Comparison of ENCODE assay signal across 1 cellular context in the genomic region with DNA sequence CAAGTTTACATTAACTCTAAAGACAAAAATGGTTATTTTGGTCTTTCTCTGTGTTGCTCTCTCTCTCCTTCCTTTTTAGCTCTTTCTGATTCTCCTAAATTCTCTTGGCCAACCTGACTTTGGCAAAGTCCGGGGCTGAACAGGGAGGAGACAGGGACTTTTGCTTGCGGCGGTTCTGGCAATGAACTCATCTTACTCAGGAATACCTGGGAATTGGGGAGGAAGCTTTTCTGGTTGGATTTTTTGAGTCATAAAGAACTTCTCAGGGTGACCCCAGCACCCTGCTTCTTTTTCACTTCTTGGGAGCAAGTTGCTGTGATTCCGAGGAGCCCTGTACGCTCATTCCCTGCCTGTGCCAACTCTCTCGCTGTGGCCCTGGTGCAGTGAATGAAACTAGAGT.
TF ChIP-seq lines count a peak whose summit lies in the region.

No MANE protein-coding gene starts in this region.

TF ChIP-seq in SK-N-SH treated with all-trans-retinoic acid at 6 μM for 48 hours, 23 proteins besides CTCF, POLR2A, EP300 and RAD21 (continued from another document):
- TF ChIP-seq, protein P1, sequence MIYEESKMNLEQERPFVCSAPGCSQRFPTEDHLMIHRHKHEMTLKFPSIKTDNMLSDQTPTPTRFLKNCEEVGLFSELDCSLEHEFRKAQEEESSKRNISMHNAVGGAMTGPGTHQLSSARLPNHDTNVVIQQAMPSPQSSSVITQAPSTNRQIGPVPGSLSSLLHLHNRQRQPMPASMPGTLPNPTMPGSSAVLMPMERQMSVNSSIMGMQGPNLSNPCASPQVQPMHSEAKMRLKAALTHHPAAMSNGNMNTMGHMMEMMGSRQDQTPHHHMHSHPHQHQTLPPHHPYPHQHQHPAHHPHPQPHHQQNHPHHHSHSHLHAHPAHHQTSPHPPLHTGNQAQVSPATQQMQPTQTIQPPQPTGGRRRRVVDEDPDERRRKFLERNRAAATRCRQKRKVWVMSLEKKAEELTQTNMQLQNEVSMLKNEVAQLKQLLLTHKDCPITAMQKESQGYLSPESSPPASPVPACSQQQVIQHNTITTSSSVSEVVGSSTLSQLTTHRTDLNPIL (CRISPR knock-in tag; IDR thresholded peaks at IDR 0.05; ENCODE audit: low read depth) = no peak
- TF ChIP-seq SNAI2 (CRISPR knock-in tag; IDR thresholded peaks at IDR 0.05) (no peak), BACH2 (CRISPR knock-in tag; IDR thresholded peaks at IDR 0.05; ENCODE audit: borderline replicate concordance) (no peak), ZFP30 (CRISPR knock-in tag; IDR thresholded peaks at IDR 0.05) (no peak), ESRRG (CRISPR knock-in tag; IDR thresholded peaks at IDR 0.05) (no peak), ZC3H10 (CRISPR knock-in tag; IDR thresholded peaks at IDR 0.05) (no peak)
- TF ChIP-seq, protein P2, sequence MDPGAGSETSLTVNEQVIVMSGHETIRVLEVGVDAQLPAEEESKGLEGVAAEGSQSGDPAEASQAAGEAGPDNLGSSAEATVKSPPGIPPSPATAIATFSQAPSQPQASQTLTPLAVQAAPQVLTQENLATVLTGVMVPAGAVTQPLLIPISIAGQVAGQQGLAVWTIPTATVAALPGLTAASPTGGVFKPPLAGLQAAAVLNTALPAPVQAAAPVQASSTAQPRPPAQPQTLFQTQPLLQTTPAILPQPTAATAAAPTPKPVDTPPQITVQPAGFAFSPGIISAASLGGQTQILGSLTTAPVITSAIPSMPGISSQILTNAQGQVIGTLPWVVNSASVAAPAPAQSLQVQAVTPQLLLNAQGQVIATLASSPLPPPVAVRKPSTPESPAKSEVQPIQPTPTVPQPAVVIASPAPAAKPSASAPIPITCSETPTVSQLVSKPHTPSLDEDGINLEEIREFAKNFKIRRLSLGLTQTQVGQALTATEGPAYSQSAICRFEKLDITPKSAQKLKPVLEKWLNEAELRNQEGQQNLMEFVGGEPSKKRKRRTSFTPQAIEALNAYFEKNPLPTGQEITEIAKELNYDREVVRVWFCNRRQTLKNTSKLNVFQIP (CRISPR knock-in tag; IDR thresholded peaks at IDR 0.05; ENCODE audit: borderline replicate concordance, low read depth) = no peak
- TF ChIP-seq, protein P3, sequence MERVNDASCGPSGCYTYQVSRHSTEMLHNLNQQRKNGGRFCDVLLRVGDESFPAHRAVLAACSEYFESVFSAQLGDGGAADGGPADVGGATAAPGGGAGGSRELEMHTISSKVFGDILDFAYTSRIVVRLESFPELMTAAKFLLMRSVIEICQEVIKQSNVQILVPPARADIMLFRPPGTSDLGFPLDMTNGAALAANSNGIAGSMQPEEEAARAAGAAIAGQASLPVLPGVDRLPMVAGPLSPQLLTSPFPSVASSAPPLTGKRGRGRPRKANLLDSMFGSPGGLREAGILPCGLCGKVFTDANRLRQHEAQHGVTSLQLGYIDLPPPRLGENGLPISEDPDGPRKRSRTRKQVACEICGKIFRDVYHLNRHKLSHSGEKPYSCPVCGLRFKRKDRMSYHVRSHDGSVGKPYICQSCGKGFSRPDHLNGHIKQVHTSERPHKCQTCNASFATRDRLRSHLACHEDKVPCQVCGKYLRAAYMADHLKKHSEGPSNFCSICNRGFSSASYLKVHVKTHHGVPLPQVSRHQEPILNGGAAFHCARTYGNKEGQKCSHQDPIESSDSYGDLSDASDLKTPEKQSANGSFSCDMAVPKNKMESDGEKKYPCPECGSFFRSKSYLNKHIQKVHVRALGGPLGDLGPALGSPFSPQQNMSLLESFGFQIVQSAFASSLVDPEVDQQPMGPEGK (CRISPR knock-in tag; IDR thresholded peaks at IDR 0.05; ENCODE audit: borderline replicate concordance) = no peak
